8 cellular contexts compared by ENCODE assay signal in the genomic region with DNA sequence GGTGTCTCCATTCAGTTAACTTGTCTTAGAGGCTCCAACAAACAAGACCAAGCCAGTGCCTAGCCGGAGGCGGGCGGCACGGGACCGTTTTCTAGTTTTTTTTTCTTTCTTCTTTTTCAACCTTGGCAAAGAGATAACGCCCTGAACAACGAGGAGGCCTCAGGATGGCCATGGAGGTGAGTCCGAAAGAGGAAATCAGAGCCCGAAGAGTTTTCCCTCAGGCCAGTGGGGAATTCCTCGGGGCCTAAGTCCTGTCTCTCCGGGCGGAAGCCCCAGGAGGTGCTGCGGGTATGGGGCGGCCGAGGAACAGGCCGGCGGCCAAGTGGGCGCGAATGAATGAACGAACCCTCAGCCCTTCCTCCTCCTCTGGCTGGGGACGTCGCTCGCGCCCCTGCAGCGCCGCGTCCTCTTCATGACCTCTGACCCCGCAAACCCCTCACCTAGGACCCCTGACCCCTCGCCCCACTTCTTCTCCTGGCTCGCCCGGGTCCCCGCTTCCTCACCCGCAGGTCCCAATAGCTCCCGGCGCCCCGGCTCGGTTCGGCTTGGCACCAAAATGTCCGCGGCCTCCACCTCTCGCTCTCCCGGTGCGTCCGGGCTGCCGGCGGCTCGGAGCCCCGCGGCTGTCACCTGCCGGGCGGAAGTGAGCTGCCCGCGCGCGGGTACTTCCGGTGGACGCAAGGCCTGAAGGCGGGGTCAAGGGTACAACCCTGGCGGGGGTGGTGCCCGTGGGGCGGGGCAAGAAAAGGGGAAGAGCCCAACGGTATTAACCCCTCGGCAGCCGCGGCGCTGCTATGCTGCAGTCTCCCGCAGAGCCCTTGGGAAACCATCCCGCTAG. TPM values are rescaled to one million over a fixed set of nuclear protein-coding genes. Genes with fewer than 3 reads are reported as not detected.
A peak's percentile ranks its signal among the peaks of the same experiment; 100 is the strongest.
DNase-seq lines count a peak whose midpoint lies in the region; ATAC-seq and TF ChIP-seq lines count a peak whose summit lies in the region.

AP1B1 (minus strand) TSS at position 650 of the 838 bp plus-strand sequence. CDS start 21,327 bp downstream, outside the sequence.

- peaks cover 67% of the 10 kb centered on the region for H3K4me1 Mint-ChIP-seq in dendritic cell treated with granulocyte-macrophage colony-stimulating factor and Interleukin-4, amounts not matched to agents 40 ng/mL and 50 ng/mL, for 4 days (ENCODE audit: low read depth)

- H3K36me3 ChIP-seq in left lung = peaks cover 0 to 13% of the 10 kb centered on the region in 2 donors

- no peaks in the 10 kb centered on the region for H3K9me3 ChIP-seq in left lung

- intact Hi-C loops in dendritic cell treated with granulocyte-macrophage colony-stimulating factor and Interleukin-4, amounts not matched to agents 40 ng/mL and 50 ng/mL, for 4 days (cut with micrococcal nuclease) = loop anchor here (5.0 kb wide), 2 partner anchors 76 to 89 kb away; no protein-coding TSS in a partner anchor
- intact Hi-C loops in left lung (cut with DNase I) = no loop called here

- no peaks in the 10 kb centered on the region for H3K27me3 Mint-ChIP-seq in dendritic cell treated with granulocyte-macrophage colony-stimulating factor and Interleukin-4, amounts not matched to agents 40 ng/mL and 50 ng/mL, for 4 days

- H3K9me3 Mint-ChIP-seq in dendritic cell treated with granulocyte-macrophage colony-stimulating factor and Interleukin-4, amounts not matched to agents 40 ng/mL and 50 ng/mL, for 4 days = no peaks in the 10 kb centered on the region

- H3K4me3 Mint-ChIP-seq in dendritic cell treated with granulocyte-macrophage colony-stimulating factor and Interleukin-4, amounts not matched to agents 40 ng/mL and 50 ng/mL, for 4 days = peak within 1 kb of the TSS; percentile 95

- peaks cover 14 to 52% of the 10 kb centered on the region in 2 donors for H3K4me1 ChIP-seq in left lung

- H3K4me3 ChIP-seq in left lung = peak within 1 kb of the TSS; percentile 54 to 87

- peak in 13 of 14 donors; percentile 42 to 91 (median 80) for DNase-seq in C1 segment of cervical spinal cord (lab: John Stamatoyannopoulos, UW)
- peak; percentile 86 for DNase-seq in NCI-H774 (lab: John Stamatoyannopoulos, UW)
- DNase-seq in activated CD4-positive, alpha-beta T cell treated with anti-CD3 and anti-CD28 coated beads, Interleukin-2, amount 50 U/mL, for 4 hours = peak; percentile 88 to 89
- peak; percentile 96 to 100 for DNase-seq in left lung
- DNase-seq in stimulated activated CD4-positive, alpha-beta T cell treated with anti-CD3 and anti-CD28 coated beads, Interleukin-2, amount 100 ng/mL, for 48 hours = peak; percentile 91 to 94

- H3K27ac Mint-ChIP-seq in dendritic cell treated with granulocyte-macrophage colony-stimulating factor and Interleukin-4, amounts not matched to agents 40 ng/mL and 50 ng/mL, for 4 days = peak within 1 kb of the TSS; percentile 88

- H3K36me3 Mint-ChIP-seq in dendritic cell treated with granulocyte-macrophage colony-stimulating factor and Interleukin-4, amounts not matched to agents 40 ng/mL and 50 ng/mL, for 4 days (ENCODE audit: low read depth) = peaks cover 54% of the 10 kb centered on the region

- peak within 1 kb of the TSS; percentile 84 to 87 for H3K27ac ChIP-seq in left lung

- no peaks in the 10 kb centered on the region for H3K27me3 ChIP-seq in left lung

- peak; percentile 81 for ATAC-seq in GM19395 (IDR thresholded peaks at IDR 0.05; ENCODE audit: unreplicated experiment)
- ATAC-seq in HG03565 (IDR thresholded peaks at IDR 0.05; ENCODE audit: unreplicated experiment) = peak; percentile 82
- peak; percentile 98 for ATAC-seq in left lung

- no peak for TF ChIP-seq CTCF in left lung (IDR thresholded peaks at IDR 0.05)

RNA-seq across cellular contexts. Expression of gene AP1B1, which starts in this region (rescaled TPM):
- 10 to 100 TPM; 71.6 to 99.1 TPM for total RNA-seq in left lung

Comparison
In these comparisons a context has a peak if more than half of its experiments do, and no peak if none do; other contexts are left out.
1. Peak in every context shown above with its lines: DNase-seq, ATAC-seq, H3K4me3 ChIP-seq and H3K27ac ChIP-seq.